In genomic region chr12:121872546-121873223, GRCh38 we compare ENCODE assay signal across 11 cellular contexts. TPM values are rescaled to one million over a fixed set of nuclear protein-coding genes. Genes with fewer than 3 reads are reported as not detected.
DNase-seq lines count a peak whose midpoint lies in the region; ATAC-seq, FAIRE-seq and TF ChIP-seq lines count a peak whose summit lies in the region.
"Had no signal": no experiment of that assay in that cellular context is flagged by ENCODE, and none has a peak within 500 bp of the region (broad histone marks: within the 10 kb centered on the region; RNA-seq: fewer than 3 reads in every experiment).

No MANE protein-coding gene starts in this region.

- H3K4me2 ChIP-seq in HepG2 (ENCODE audit: low read depth, low read length): no peak overlapping the region
- no peak overlapping the region for H3K4me2 ChIP-seq in hepatocyte

- H3K79me2 ChIP-seq in HepG2 (ENCODE audit: insufficient read depth, low read length) (no peaks in the 10 kb centered on the region), hepatocyte (no peaks in the 10 kb centered on the region)

- H2AFZ ChIP-seq in HepG2 (ENCODE audit: low read length) (no peak overlapping the region), hepatocyte (no peak overlapping the region)

- H3K27me3 Mint-ChIP-seq in activated T-helper 17 cell treated with anti-CD3 and anti-CD28 coated beads, Interleukin-2, amount 50 U/mL, for 72 hours: no peaks in the 10 kb centered on the region

- H3K4me1 Mint-ChIP-seq in activated T-helper 17 cell treated with anti-CD3 and anti-CD28 coated beads, Interleukin-2, amount 50 U/mL, for 72 hours: peaks cover 5% of the 10 kb centered on the region

- intact Hi-C loops in HepG2 (cut with micrococcal nuclease; ENCODE audit: unreplicated experiment): no loop called here
- intact Hi-C loops in right lobe of liver (cut with DNase I): no loop called here
- intact Hi-C loops in vagina (cut with DNase I): no loop called here

- TF ChIP-seq CTCF in HepG2 (CRISPR knock-in tag; IDR thresholded peaks at IDR 0.05) (no peak), right lobe of liver (IDR thresholded peaks at IDR 0.05) (no peak), hepatocyte (IDR thresholded peaks at IDR 0.05; ENCODE audit: poor library complexity) (no peak), vagina (IDR thresholded peaks at IDR 0.05) (no peak), D721Med (IDR thresholded peaks at IDR 0.05; ENCODE audit: insufficient read depth, missing control alignments) (no peak)

- no peaks in the 10 kb centered on the region for H3K9me2 ChIP-seq in hepatocyte (replicated peaks; ENCODE audit: insufficient read depth)

- POLR2A ChIA-PET in HepG2 (lab: Yijun Ruan, JAX): interaction anchor here (1.5 kb wide), 1 partner anchor 10 kb away, joined by 7 read pairs; no protein-coding TSS in a partner anchor

- no TSS peak for BruUV-seq in HepG2 (replicated peaks; lab: Mats Ljungman, UMichigan)

- CTCF ChIA-PET in HepG2 (lab: Yijun Ruan, JAX; ENCODE audit: low intra/inter-chr PET ratio, low total read pairs): no interaction called here

- H3K4me1 ChIP-seq in HepG2 (ENCODE audit: insufficient read depth, low read length) (peaks cover 29% of the 10 kb centered on the region), right lobe of liver (peaks cover 0 to 27% (median 9%) of the 10 kb centered on the region in 4 donors), hepatocyte (ENCODE audit: insufficient read depth) (peaks cover 7% of the 10 kb centered on the region), vagina (no peaks in the 10 kb centered on the region)

- no peak for DNase-seq in HepG2 (ENCODE audit: low spot score)
- no peak for DNase-seq in right lobe of liver
- peak; percentile 86 for DNase-seq in hepatocyte (ENCODE audit: low spot score)
- DNase-seq in vagina (ENCODE audit: extremely low spot score in 2 of 2): no peak
- DNase-seq in GM12891 (ENCODE audit: insufficient read length, low spot score): no peak
- DNase-seq in D721Med (ENCODE audit: insufficient read length, low spot score): no peak
- DNase-seq in NCI-H2081 treated with DMSO at 0.1 percent for 48 hours (lab: John Stamatoyannopoulos, UW): no peak
- DNase-seq: activated CD4-positive, alpha-beta T cell treated with anti-CD3 and anti-CD28 coated beads, Interleukin-2, amount 50 U/mL, for 4 hours had no signal

- H3K4me3 ChIP-seq in HepG2 (replicated peaks in 1 of 3; ENCODE audit: insufficient read depth in 1 of 3, low read depth in 2 of 3, low read length in 3 of 3) (no peak overlapping the region), right lobe of liver (no peak overlapping the region), hepatocyte (no peak overlapping the region), vagina (no peak overlapping the region)
- H3K4me3 ChIP-seq: thoracic aorta had no signal

- no peak for ATAC-seq in HepG2
- ATAC-seq in right lobe of liver: no peak
- peak; percentile 89 for ATAC-seq in activated T-helper 17 cell treated with anti-CD3 and anti-CD28 coated beads, Interleukin-2, amount 50 U/mL, for 72 hours (replicated peaks)

- FAIRE-seq in HepG2 (lab: Jason Lieb, UNC) (no peak), GM12891 (lab: Jason Lieb, UNC) (no peak), D721Med (lab: Jason Lieb, UNC) (no peak)

- TF ChIP-seq RAD21 in HepG2 (CRISPR knock-in tag; IDR thresholded peaks at IDR 0.05): no peak

- no peak overlapping the region for H3K4me3 Mint-ChIP-seq in activated T-helper 17 cell treated with anti-CD3 and anti-CD28 coated beads, Interleukin-2, amount 50 U/mL, for 72 hours

- no peaks in the 10 kb centered on the region for H3K27me3 ChIP-seq in HepG2 (ENCODE audit: control insufficient read depth in 1 of 2, insufficient read depth in 2 of 2, low read length in 2 of 2)
- H3K27me3 ChIP-seq in right lobe of liver: no peaks in the 10 kb centered on the region
- no peaks in the 10 kb centered on the region for H3K27me3 ChIP-seq in hepatocyte
- no peaks in the 10 kb centered on the region for H3K27me3 ChIP-seq in vagina

- H3K27ac Mint-ChIP-seq in activated T-helper 17 cell treated with anti-CD3 and anti-CD28 coated beads, Interleukin-2, amount 50 U/mL, for 72 hours: peak overlapping the region; percentile 76

- no peaks in the 10 kb centered on the region for H4K20me1 ChIP-seq in HepG2 (ENCODE audit: insufficient read depth, low read length)
- no peaks in the 10 kb centered on the region for H4K20me1 ChIP-seq in hepatocyte (ENCODE audit: insufficient read depth, poor library complexity, severe bottlenecking)

- in situ Hi-C loops in HepG2 (cut with HindIII; ENCODE audit: extremely low pct_ligation_motif_present, low pct_unique_long_range_greater_than_20kb): no loop called here

- H3K27ac ChIP-seq in HepG2 (ENCODE audit: extremely low read length, insufficient read depth, low read length) (peak overlapping the region; percentile 26), right lobe of liver (no peak overlapping the region), hepatocyte (peak overlapping the region; percentile 74), vagina (peak overlapping the region; percentile 45)
- H3K27ac ChIP-seq: thoracic aorta had no signal

- TF ChIP-seq EP300 in HepG2 (IDR thresholded peaks at IDR 0.05; ENCODE audit: low read depth in 2 of 2, low read length in 2 of 2) (no peak), HepG2 (CRISPR knock-in tag; IDR thresholded peaks at IDR 0.05; ENCODE audit: borderline replicate concordance) (no peak)

- no peaks in the 10 kb centered on the region for H3K36me3 Mint-ChIP-seq in activated T-helper 17 cell treated with anti-CD3 and anti-CD28 coated beads, Interleukin-2, amount 50 U/mL, for 72 hours (ENCODE audit: low read depth)

- WGBS in HepG2 (ENCODE audit: low lambda C conversion rate): 50% methylated on average over 5 of the region's 5 CpGs
- 76% methylated on average over 5 of the region's 5 CpGs for WGBS in right lobe of liver (ENCODE audit: insufficient coverage, low coverage, low lambda C conversion rate, missing lambda C conversion rate)
- 50% methylated on average over 5 of the region's 5 CpGs for WGBS in hepatocyte (ENCODE audit: low lambda C conversion rate, missing lambda C conversion rate)

- TF ChIP-seq POLR2A in HepG2 (IDR thresholded peaks at IDR 0.05; ENCODE audit: insufficient read depth in 1 of 2, low read depth in 2 of 2, low read length in 2 of 2) (no peak), right lobe of liver (IDR thresholded peaks at IDR 0.05) (no peak), vagina (IDR thresholded peaks at IDR 0.05) (no peak), GM12891 (IDR thresholded peaks at IDR 0.05; ENCODE audit: low read depth, low read length) (no peak)

- no peak overlapping the region for H3K9ac ChIP-seq in HepG2 (ENCODE audit: insufficient read depth, low read depth, low read length)

- H3K36me3 ChIP-seq in HepG2 (replicated peaks in 1 of 2; ENCODE audit: control insufficient read depth in 1 of 2, insufficient read depth in 2 of 2, low read length in 2 of 2) (no peaks in the 10 kb centered on the region), right lobe of liver (no peaks in the 10 kb centered on the region), hepatocyte (replicated peaks; ENCODE audit: insufficient read depth, low read depth) (no peaks in the 10 kb centered on the region), vagina (no peaks in the 10 kb centered on the region)
- H3K36me3 ChIP-seq: thoracic aorta had no signal

- H3K9me3 ChIP-seq in HepG2 (ENCODE audit: low read length): no peaks in the 10 kb centered on the region
- no peaks in the 10 kb centered on the region for H3K9me3 ChIP-seq in right lobe of liver
- H3K9me3 ChIP-seq in hepatocyte (ENCODE audit: low read depth): no peaks in the 10 kb centered on the region
- H3K9me3 ChIP-seq in vagina: no peaks in the 10 kb centered on the region
- H3K9me3 ChIP-seq: thoracic aorta had no signal

- H3K9me3 Mint-ChIP-seq in activated T-helper 17 cell treated with anti-CD3 and anti-CD28 coated beads, Interleukin-2, amount 50 U/mL, for 72 hours: no peaks in the 10 kb centered on the region

RNA-seq across cellular contexts. Expression of gene HPD, which starts 14.0 kb away (rescaled TPM):
- total RNA-seq in HepG2 (2016; rRNA removed; fragmentation: Illumina TruSeq; extraction: Trizol) (120 and 138 TPM in 2 replicates), right lobe of liver (1,000 to 10,000 TPM in 4 of 6 experiments, 100 to 1,000 TPM in 2; 649 to 1,803 (median 1,080) TPM), hepatocyte (35.8 and 39.2 TPM in 2 replicates), vagina (not detected)
- total RNA-seq in HepG2 (2016; cell fraction: cytosol; rRNA removed; fragmentation: Illumina TruSeq; extraction: Trizol; ENCODE audit: low read depth): 101 and 114 TPM in 2 replicates
- 120 and 121 TPM in 2 replicates for total RNA-seq in HepG2 (2016; cell fraction: insoluble cytoplasmic fraction; rRNA removed; fragmentation: Illumina TruSeq; extraction: Trizol)
- 212 and 224 TPM in 2 replicates for total RNA-seq in HepG2 (2016; cell fraction: membrane; rRNA removed; fragmentation: Illumina TruSeq; extraction: Trizol)
- 62.9 and 70.7 TPM in 2 replicates for total RNA-seq in HepG2 (2016; cell fraction: nucleus; rRNA removed; fragmentation: Illumina TruSeq; extraction: Trizol)
- polyA plus RNA-seq in HepG2 (2011; rRNA removed) (195 and 197 TPM in 2 replicates), hepatocyte (9.2 and 20.9 TPM in 2 replicates)
- polyA plus RNA-seq in HepG2 (2011; cell fraction: cytosol; rRNA removed): 257 and 265 TPM in 2 replicates
- 119 and 130 TPM in 2 replicates for polyA plus RNA-seq in HepG2 (2011; cell fraction: nucleus; rRNA removed)
- 157 and 186 TPM in 2 replicates for polyA plus RNA-seq in HepG2 (2012)
- 191 and 212 TPM in 2 replicates for polyA plus RNA-seq in HepG2 (2016; cell fraction: cytosol; fragmentation: Illumina TruSeq; extraction: Trizol; ENCODE audit: low read depth)
- 130 and 165 TPM in 2 replicates for polyA plus RNA-seq in HepG2 (2016; cell fraction: insoluble cytoplasmic fraction; fragmentation: Illumina TruSeq; extraction: Trizol; ENCODE audit: low read depth)
- 312 and 339 TPM in 2 replicates for polyA plus RNA-seq in HepG2 (2016; cell fraction: membrane; fragmentation: Illumina TruSeq; extraction: Trizol; ENCODE audit: low read depth)
- polyA plus RNA-seq in HepG2 (2016; cell fraction: nucleus; fragmentation: Illumina TruSeq; extraction: Trizol; ENCODE audit: insufficient read depth, low read depth): 122 and 126 TPM in 2 replicates
- polyA minus RNA-seq in HepG2 (2011; rRNA and poly(A)+ RNA removed; ENCODE audit: low replicate concordance): 5.0 and 114 TPM in 2 replicates
- 74.4 and 100 TPM in 2 replicates for polyA minus RNA-seq in HepG2 (2011; cell fraction: cytosol; rRNA and poly(A)+ RNA removed)
- 56.0 and 68.5 TPM in 2 replicates for polyA minus RNA-seq in HepG2 (2011; cell fraction: nucleus; rRNA and poly(A)+ RNA removed)
- total RNA-seq in activated T-helper 17 cell treated with anti-CD3 and anti-CD28 coated beads, Interleukin-2, amount 50 U/mL, for 72 hours: not detected
- polyA plus RNA-seq in GM12891 (2012; ENCODE audit: low read depth, missing spikeins): 0.49 TPM
- total RNA-seq: lung microvascular endothelial cell had no signal

RNA-seq across cellular contexts. Expression of gene PSMD9, which starts 15.9 kb away (rescaled TPM):
- total RNA-seq in HepG2 (2016; rRNA removed; fragmentation: Illumina TruSeq; extraction: Trizol) (61.1 and 73.9 TPM in 2 replicates), right lobe of liver (10 to 100 TPM; 20.0 to 56.4 (median 28.4) TPM), hepatocyte (61.4 and 106 TPM in 2 replicates), vagina (46.2 TPM)
- 14.7 and 17.8 TPM in 2 replicates for total RNA-seq in HepG2 (2016; cell fraction: cytosol; rRNA removed; fragmentation: Illumina TruSeq; extraction: Trizol; ENCODE audit: low read depth)
- 63.0 and 75.8 TPM in 2 replicates for total RNA-seq in HepG2 (2016; cell fraction: insoluble cytoplasmic fraction; rRNA removed; fragmentation: Illumina TruSeq; extraction: Trizol)
- 38.8 and 40.2 TPM in 2 replicates for total RNA-seq in HepG2 (2016; cell fraction: membrane; rRNA removed; fragmentation: Illumina TruSeq; extraction: Trizol)
- total RNA-seq in HepG2 (2016; cell fraction: nucleus; rRNA removed; fragmentation: Illumina TruSeq; extraction: Trizol): 22.0 and 27.1 TPM in 2 replicates
- polyA plus RNA-seq in HepG2 (2011; rRNA removed) (41.4 and 53.5 TPM in 2 replicates), hepatocyte (105 and 114 TPM in 2 replicates)
- 57.2 and 69.0 TPM in 2 replicates for polyA plus RNA-seq in HepG2 (2011; cell fraction: cytosol; rRNA removed)
- polyA plus RNA-seq in HepG2 (2011; cell fraction: nucleus; rRNA removed): 31.9 and 34.9 TPM in 2 replicates
- polyA plus RNA-seq in HepG2 (2012): 23.2 and 36.0 TPM in 2 replicates
- polyA plus RNA-seq in HepG2 (2016; cell fraction: cytosol; fragmentation: Illumina TruSeq; extraction: Trizol; ENCODE audit: low read depth): 21.2 and 23.3 TPM in 2 replicates
- 65.4 and 77.3 TPM in 2 replicates for polyA plus RNA-seq in HepG2 (2016; cell fraction: insoluble cytoplasmic fraction; fragmentation: Illumina TruSeq; extraction: Trizol; ENCODE audit: low read depth)
- 29.7 and 32.9 TPM in 2 replicates for polyA plus RNA-seq in HepG2 (2016; cell fraction: membrane; fragmentation: Illumina TruSeq; extraction: Trizol; ENCODE audit: low read depth)
- polyA plus RNA-seq in HepG2 (2016; cell fraction: nucleus; fragmentation: Illumina TruSeq; extraction: Trizol; ENCODE audit: insufficient read depth, low read depth): 33.3 and 37.2 TPM in 2 replicates
- polyA minus RNA-seq in HepG2 (2011; rRNA and poly(A)+ RNA removed; ENCODE audit: low replicate concordance): 23.4 and 46.9 TPM in 2 replicates
- polyA minus RNA-seq in HepG2 (2011; cell fraction: cytosol; rRNA and poly(A)+ RNA removed): 18.2 and 20.5 TPM in 2 replicates
- polyA minus RNA-seq in HepG2 (2011; cell fraction: nucleus; rRNA and poly(A)+ RNA removed): 13.0 and 21.1 TPM in 2 replicates
- total RNA-seq in activated T-helper 17 cell treated with anti-CD3 and anti-CD28 coated beads, Interleukin-2, amount 50 U/mL, for 72 hours: 10 to 100 TPM; 39.8 to 75.1 TPM
- polyA plus RNA-seq in GM12891 (2012; ENCODE audit: low read depth, missing spikeins): 40.6 TPM

RNA-seq across cellular contexts. Expression of gene CFAP251, which starts 45.7 kb away (rescaled TPM):
- total RNA-seq in HepG2 (2016; rRNA removed; fragmentation: Illumina TruSeq; extraction: Trizol): 0.07 and 0.42 TPM in 2 replicates
- 0.51 and 0.97 TPM in 2 replicates for total RNA-seq in HepG2 (2016; cell fraction: cytosol; rRNA removed; fragmentation: Illumina TruSeq; extraction: Trizol; ENCODE audit: low read depth)
- total RNA-seq in HepG2 (2016; cell fraction: insoluble cytoplasmic fraction; rRNA removed; fragmentation: Illumina TruSeq; extraction: Trizol): 0.42 and 0.54 TPM in 2 replicates
- total RNA-seq in HepG2 (2016; cell fraction: membrane; rRNA removed; fragmentation: Illumina TruSeq; extraction: Trizol): 0.53 and 0.72 TPM in 2 replicates
- 0.75 and 1.1 TPM in 2 replicates for total RNA-seq in HepG2 (2016; cell fraction: nucleus; rRNA removed; fragmentation: Illumina TruSeq; extraction: Trizol)
- polyA plus RNA-seq in HepG2 (2011; rRNA removed): 0.30 and 0.47 TPM in 2 replicates
- polyA plus RNA-seq in HepG2 (2011; cell fraction: cytosol; rRNA removed): 0.11 and 0.17 TPM in 2 replicates
- 0.72 and 1.5 TPM in 2 replicates for polyA plus RNA-seq in HepG2 (2011; cell fraction: nucleus; rRNA removed)
- 0.35 and 0.41 TPM in 2 replicates for polyA plus RNA-seq in HepG2 (2012)
- 0.07 and 0.12 TPM in 2 replicates for polyA plus RNA-seq in HepG2 (2016; cell fraction: cytosol; fragmentation: Illumina TruSeq; extraction: Trizol; ENCODE audit: low read depth)
- polyA plus RNA-seq in HepG2 (2016; cell fraction: insoluble cytoplasmic fraction; fragmentation: Illumina TruSeq; extraction: Trizol; ENCODE audit: low read depth): 0.17 and 0.42 TPM in 2 replicates
- polyA plus RNA-seq in HepG2 (2016; cell fraction: membrane; fragmentation: Illumina TruSeq; extraction: Trizol; ENCODE audit: low read depth): 0.06 TPM in 1 of 2 replicates, not detected in the other
- polyA plus RNA-seq in HepG2 (2016; cell fraction: nucleus; fragmentation: Illumina TruSeq; extraction: Trizol; ENCODE audit: insufficient read depth, low read depth): 1.00 and 1.2 TPM in 2 replicates
- polyA minus RNA-seq in HepG2 (2011; rRNA and poly(A)+ RNA removed; ENCODE audit: low replicate concordance): 0.58 and 2.4 TPM in 2 replicates
- not detected in 2 replicates for polyA minus RNA-seq in HepG2 (2011; cell fraction: cytosol; rRNA and poly(A)+ RNA removed)
- polyA minus RNA-seq in HepG2 (2011; cell fraction: nucleus; rRNA and poly(A)+ RNA removed): 2.2 and 3.7 TPM in 2 replicates
- total RNA-seq in right lobe of liver: 1 to 10 TPM; 1.0 to 6.2 (median 2.4) TPM
- 10 to 100 TPM in 1 of 2 donors, 1 to 10 TPM in 1; 1.8 to 12.6 TPM for total RNA-seq in activated T-helper 17 cell treated with anti-CD3 and anti-CD28 coated beads, Interleukin-2, amount 50 U/mL, for 72 hours
- total RNA-seq in hepatocyte: 1.6 and 3.7 TPM in 2 replicates
- 3.0 and 8.5 TPM in 2 replicates for polyA plus RNA-seq in hepatocyte
- total RNA-seq in vagina: 8.8 TPM
- polyA plus RNA-seq in GM12891 (2012; ENCODE audit: low read depth, missing spikeins): 1.8 TPM

Comparison
In these comparisons a context has a peak if more than half of its experiments do, and no peak if none do; other contexts are left out.
1. H3K27ac ChIP-seq: peak in HepG2 (single experiment), hepatocyte (single experiment) and vagina (single experiment); none in right lobe of liver (0 of 3).
2. RNA of gene HPD, which starts 14.0 kb away (total RNA-seq): 649 to 1,803 TPM in right lobe of liver, 62.9 to 224 TPM in HepG2 and 35.8 to 39.2 TPM in hepatocyte; not detected in vagina (single experiment) and not detected in activated T-helper 17 cell treated with anti-CD3 and anti-CD28 coated beads, Interleukin-2, amount 50 U/mL, for 72 hours; every median in the first group is over 10 times any median in the second.